ENCODE assay signal across 16 cellular contexts in genomic region chrX:2635366-2635765, GRCh38. TPM values are rescaled to one million over a fixed set of nuclear protein-coding genes. Genes with fewer than 3 reads are reported as not detected.
DNase-seq lines count a peak whose midpoint lies in the region; ATAC-seq, FAIRE-seq and TF ChIP-seq lines count a peak whose summit lies in the region.
"Had no signal": no experiment of that assay in that cellular context is flagged by ENCODE, and none has a peak within 500 bp of the region (broad histone marks: within the 10 kb centered on the region; RNA-seq: fewer than 3 reads in every experiment).

No MANE protein-coding gene starts in this region.

- WGBS in pancreas, 2 donors = 92 to 94% methylated on average over 4 of the region's 4 CpGs

- FAIRE-seq in pancreas (lab: Jason Lieb, UNC) = no peak

- H3K4me1 ChIP-seq in vagina = no peaks in the 10 kb centered on the region
- no peaks in the 10 kb centered on the region for H3K4me1 ChIP-seq in pancreas

- no peaks in the 10 kb centered on the region for H3K36me3 ChIP-seq in BJ (ENCODE audit: control insufficient read depth, insufficient read depth, low read length)
- H3K36me3 ChIP-seq in SK-N-MC (ENCODE audit: insufficient read depth, low read length) = peaks cover 72% of the 10 kb centered on the region
- H3K36me3 ChIP-seq in vagina = peaks cover 0 to 12% of the 10 kb centered on the region in 2 donors
- H3K36me3 ChIP-seq in pancreas = no peaks in the 10 kb centered on the region

- TF ChIP-seq POLR2A in vagina (IDR thresholded peaks at IDR 0.05) = no peak

- DNase-seq in BJ (ENCODE audit: low read depth) (peak; percentile 48), SK-N-MC (ENCODE audit: low read depth, low spot score) (no peak), iris pigment epithelial cell (ENCODE audit: low read depth) (peak; percentile 42), vagina (ENCODE audit: extremely low spot score in 2 of 2) (no peak), left cardiac atrium (no peak), NOMO-1 treated with DMSO at 0.1 percent for 48 hours (lab: John Stamatoyannopoulos, UW; ENCODE audit: unreplicated experiment) (no peak), pancreas (no peak)
- DNase-seq: CD4-positive, CD25-positive, alpha-beta regulatory T cell; COR-L47; DMS 273 treated with DMSO at 0.1 percent for 48 hours; H7; NCI-H1417 treated with DMSO at 0.1 percent for 48 hours; NCI-H187 treated with DMSO at 0.1 percent for 48 hours; NCI-H2227 treated with DMSO at 0.1 percent for 48 hours; NCI-H510A treated with DMSO at 0.1 percent for 48 hours had no signal

- H3K4me3 ChIP-seq in BJ (ENCODE audit: low read depth, low read length) (0 out of 2 replicates have a peak overlapping the region, but pooled peaks have one; percentile 1), SK-N-MC (no peak overlapping the region), vagina (peak overlapping the region in 1 of 2 donors; percentile 13), pancreas (no peak overlapping the region)

- CTCF ChIA-PET in BJ (lab: Yijun Ruan, JAX) = no interaction called here

- POLR2A ChIA-PET in BJ (lab: Charles Lee) = no interaction called here

- 0 out of 2 replicates have a peak, but pooled peaks cover 3% of the 10 kb centered on the region for H3K9me3 ChIP-seq in SK-N-MC (ENCODE audit: low read depth, low read length)
- H3K9me3 ChIP-seq in vagina = no peaks in the 10 kb centered on the region
- no peaks in the 10 kb centered on the region for H3K9me3 ChIP-seq in pancreas

- peak overlapping the region; percentile 11; the same call in 1 of the 2 replicates for H3K27ac ChIP-seq in SK-N-MC
- H3K27ac ChIP-seq in vagina = peak overlapping the region; percentile 74
- H3K27ac ChIP-seq in pancreas = no peak overlapping the region
- H3K27ac ChIP-seq: KMS-11 had no signal

- H3K9ac ChIP-seq in SK-N-MC (ENCODE audit: insufficient read length) = no peak overlapping the region
- H3K9ac ChIP-seq: KMS-11 had no signal

- intact Hi-C loops in vagina (cut with DNase I) (no loop called here), left cardiac atrium (cut with DNase I) (no loop called here), pancreas (cut with DNase I) (no loop called here)

- TF ChIP-seq CTCF in BJ (IDR thresholded peaks at IDR 0.05; ENCODE audit: insufficient read depth, low read depth, low read length) (no peak), vagina (IDR thresholded peaks at IDR 0.05) (no peak), pancreas (IDR thresholded peaks at IDR 0.05) (no peak)

- ATAC-seq in left cardiac atrium = no peak
- no peak for ATAC-seq in pancreas

- H3K27me3 ChIP-seq in BJ (ENCODE audit: control insufficient read depth, insufficient read depth, low read length) (no peaks in the 10 kb centered on the region), vagina (no peaks in the 10 kb centered on the region), pancreas (no peaks in the 10 kb centered on the region)

RNA-seq across cellular contexts. Expression of gene CD99, which starts 55.7 kb away (rescaled TPM):
- polyA plus RNA-seq in BJ (2011; rRNA removed) = 434 and 479 TPM in 2 replicates
- polyA minus RNA-seq in BJ (2011; rRNA and poly(A)+ RNA removed) = 106 and 154 TPM in 2 replicates
- total RNA-seq in vagina = 282 TPM
- total RNA-seq in left cardiac atrium = 100 to 1,000 TPM; 242 to 317 TPM
- 100 to 1,000 TPM in 4 of 6 donors, 10 to 100 TPM in 2; 64.5 to 157 (median 126) TPM for total RNA-seq in pancreas
- 100 to 1,000 TPM; 207 to 432 TPM for polyA plus RNA-seq in pancreas

Comparison
In these comparisons a context has a peak if more than half of its experiments do, and no peak if none do; other contexts are left out.
1. DNase-seq: peak in BJ (single experiment) and iris pigment epithelial cell (single experiment); none in SK-N-MC (single experiment), vagina (0 of 2), left cardiac atrium (single experiment), NOMO-1 treated with DMSO at 0.1 percent for 48 hours (single experiment) and pancreas (0 of 6).
2. H3K27ac ChIP-seq: peak in SK-N-MC (single experiment) and vagina (single experiment); none in pancreas (0 of 4).